In the genomic region with DNA sequence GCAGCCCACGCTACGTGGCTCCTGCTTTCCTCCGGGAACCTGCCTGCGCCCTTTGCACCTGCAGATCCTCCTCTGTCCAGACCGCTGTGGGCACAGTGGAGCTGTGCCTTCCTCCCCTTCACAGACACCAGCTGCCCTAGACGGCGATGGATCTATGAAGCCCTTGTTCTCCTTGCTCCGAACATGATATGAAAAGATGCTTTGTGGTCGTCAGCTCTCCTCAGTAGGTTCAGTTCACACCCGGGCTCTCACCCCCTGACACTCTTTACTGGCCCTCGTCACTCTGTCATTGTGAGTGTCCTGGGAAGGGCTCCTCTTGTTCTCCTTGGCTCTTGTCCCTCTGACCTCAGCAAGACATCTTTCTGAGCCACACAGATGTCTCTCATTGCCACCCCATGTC, we compare ENCODE assay signal across 2 cellular contexts.
TF ChIP-seq lines count a peak whose summit lies in the region.

No MANE protein-coding gene starts in this region.

TF ChIP-seq in SK-N-SH, 30 proteins besides CTCF, POLR2A, EP300 and RAD21:
- TF ChIP-seq, protein P1, sequence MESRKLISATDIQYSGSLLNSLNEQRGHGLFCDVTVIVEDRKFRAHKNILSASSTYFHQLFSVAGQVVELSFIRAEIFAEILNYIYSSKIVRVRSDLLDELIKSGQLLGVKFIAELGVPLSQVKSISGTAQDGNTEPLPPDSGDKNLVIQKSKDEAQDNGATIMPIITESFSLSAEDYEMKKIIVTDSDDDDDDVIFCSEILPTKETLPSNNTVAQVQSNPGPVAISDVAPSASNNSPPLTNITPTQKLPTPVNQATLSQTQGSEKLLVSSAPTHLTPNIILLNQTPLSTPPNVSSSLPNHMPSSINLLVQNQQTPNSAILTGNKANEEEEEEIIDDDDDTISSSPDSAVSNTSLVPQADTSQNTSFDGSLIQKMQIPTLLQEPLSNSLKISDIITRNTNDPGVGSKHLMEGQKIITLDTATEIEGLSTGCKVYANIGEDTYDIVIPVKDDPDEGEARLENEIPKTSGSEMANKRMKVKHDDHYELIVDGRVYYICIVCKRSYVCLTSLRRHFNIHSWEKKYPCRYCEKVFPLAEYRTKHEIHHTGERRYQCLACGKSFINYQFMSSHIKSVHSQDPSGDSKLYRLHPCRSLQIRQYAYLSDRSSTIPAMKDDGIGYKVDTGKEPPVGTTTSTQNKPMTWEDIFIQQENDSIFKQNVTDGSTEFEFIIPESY (IDR thresholded peaks at IDR 0.05; ENCODE audit: borderline replicate concordance, low read depth) = no peak
- TF ChIP-seq JUND (IDR thresholded peaks at IDR 0.05) (no peak), SIN3A (IDR thresholded peaks at IDR 0.05; ENCODE audit: borderline replicate concordance, low read depth, low read length) (no peak), MXI1 (IDR thresholded peaks at IDR 0.05; ENCODE audit: low read depth, low read length) (no peak), NFIC (IDR thresholded peaks at IDR 0.05; ENCODE audit: borderline replicate concordance) (no peak), GATA2 (CRISPR knock-in tag; IDR thresholded peaks at IDR 0.05) (no peak), RXRA (IDR thresholded peaks at IDR 0.05; ENCODE audit: borderline replicate concordance, low read depth) (no peak), TEAD4 (IDR thresholded peaks at IDR 0.05; ENCODE audit: borderline replicate concordance, insufficient read depth) (no peak), EZH2phosphoT487 (IDR thresholded peaks at IDR 0.05; ENCODE audit: borderline replicate concordance, low read depth) (no peak), GABPA (IDR thresholded peaks at IDR 0.05; ENCODE audit: low read depth) (no peak), RFX5 (IDR thresholded peaks at IDR 0.05; ENCODE audit: low read length) (no peak), RCOR1 (IDR thresholded peaks at IDR 0.05; ENCODE audit: low read length) (no peak), CHD2 (IDR thresholded peaks at IDR 0.05; ENCODE audit: low read length, partially characterized antibody) (no peak), FOXJ3 (CRISPR knock-in tag; IDR thresholded peaks at IDR 0.05) (no peak), POLR2AphosphoS5 (IDR thresholded peaks at IDR 0.05; ENCODE audit: low read depth, low read length) (no peak)
- TF ChIP-seq, protein P2, sequence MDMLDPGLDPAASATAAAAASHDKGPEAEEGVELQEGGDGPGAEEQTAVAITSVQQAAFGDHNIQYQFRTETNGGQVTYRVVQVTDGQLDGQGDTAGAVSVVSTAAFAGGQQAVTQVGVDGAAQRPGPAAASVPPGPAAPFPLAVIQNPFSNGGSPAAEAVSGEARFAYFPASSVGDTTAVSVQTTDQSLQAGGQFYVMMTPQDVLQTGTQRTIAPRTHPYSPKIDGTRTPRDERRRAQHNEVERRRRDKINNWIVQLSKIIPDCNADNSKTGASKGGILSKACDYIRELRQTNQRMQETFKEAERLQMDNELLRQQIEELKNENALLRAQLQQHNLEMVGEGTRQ (IDR thresholded peaks at IDR 0.05; ENCODE audit: borderline replicate concordance, low read depth, low read length) = no peak
- TF ChIP-seq, protein P3, sequence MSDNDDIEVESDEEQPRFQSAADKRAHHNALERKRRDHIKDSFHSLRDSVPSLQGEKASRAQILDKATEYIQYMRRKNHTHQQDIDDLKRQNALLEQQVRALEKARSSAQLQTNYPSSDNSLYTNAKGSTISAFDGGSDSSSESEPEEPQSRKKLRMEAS (IDR thresholded peaks at IDR 0.05; ENCODE audit: low read depth) = no peak
- TF ChIP-seq, protein P4, sequence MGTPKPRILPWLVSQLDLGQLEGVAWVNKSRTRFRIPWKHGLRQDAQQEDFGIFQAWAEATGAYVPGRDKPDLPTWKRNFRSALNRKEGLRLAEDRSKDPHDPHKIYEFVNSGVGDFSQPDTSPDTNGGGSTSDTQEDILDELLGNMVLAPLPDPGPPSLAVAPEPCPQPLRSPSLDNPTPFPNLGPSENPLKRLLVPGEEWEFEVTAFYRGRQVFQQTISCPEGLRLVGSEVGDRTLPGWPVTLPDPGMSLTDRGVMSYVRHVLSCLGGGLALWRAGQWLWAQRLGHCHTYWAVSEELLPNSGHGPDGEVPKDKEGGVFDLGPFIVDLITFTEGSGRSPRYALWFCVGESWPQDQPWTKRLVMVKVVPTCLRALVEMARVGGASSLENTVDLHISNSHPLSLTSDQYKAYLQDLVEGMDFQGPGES (IDR thresholded peaks at IDR 0.05; ENCODE audit: low read depth, low read length) = no peak
- TF ChIP-seq, protein P5, sequence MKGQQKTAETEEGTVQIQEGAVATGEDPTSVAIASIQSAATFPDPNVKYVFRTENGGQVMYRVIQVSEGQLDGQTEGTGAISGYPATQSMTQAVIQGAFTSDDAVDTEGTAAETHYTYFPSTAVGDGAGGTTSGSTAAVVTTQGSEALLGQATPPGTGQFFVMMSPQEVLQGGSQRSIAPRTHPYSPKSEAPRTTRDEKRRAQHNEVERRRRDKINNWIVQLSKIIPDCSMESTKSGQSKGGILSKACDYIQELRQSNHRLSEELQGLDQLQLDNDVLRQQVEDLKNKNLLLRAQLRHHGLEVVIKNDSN (IDR thresholded peaks at IDR 0.05; ENCODE audit: borderline replicate concordance, low read depth) = no peak
- TF ChIP-seq, protein P6, sequence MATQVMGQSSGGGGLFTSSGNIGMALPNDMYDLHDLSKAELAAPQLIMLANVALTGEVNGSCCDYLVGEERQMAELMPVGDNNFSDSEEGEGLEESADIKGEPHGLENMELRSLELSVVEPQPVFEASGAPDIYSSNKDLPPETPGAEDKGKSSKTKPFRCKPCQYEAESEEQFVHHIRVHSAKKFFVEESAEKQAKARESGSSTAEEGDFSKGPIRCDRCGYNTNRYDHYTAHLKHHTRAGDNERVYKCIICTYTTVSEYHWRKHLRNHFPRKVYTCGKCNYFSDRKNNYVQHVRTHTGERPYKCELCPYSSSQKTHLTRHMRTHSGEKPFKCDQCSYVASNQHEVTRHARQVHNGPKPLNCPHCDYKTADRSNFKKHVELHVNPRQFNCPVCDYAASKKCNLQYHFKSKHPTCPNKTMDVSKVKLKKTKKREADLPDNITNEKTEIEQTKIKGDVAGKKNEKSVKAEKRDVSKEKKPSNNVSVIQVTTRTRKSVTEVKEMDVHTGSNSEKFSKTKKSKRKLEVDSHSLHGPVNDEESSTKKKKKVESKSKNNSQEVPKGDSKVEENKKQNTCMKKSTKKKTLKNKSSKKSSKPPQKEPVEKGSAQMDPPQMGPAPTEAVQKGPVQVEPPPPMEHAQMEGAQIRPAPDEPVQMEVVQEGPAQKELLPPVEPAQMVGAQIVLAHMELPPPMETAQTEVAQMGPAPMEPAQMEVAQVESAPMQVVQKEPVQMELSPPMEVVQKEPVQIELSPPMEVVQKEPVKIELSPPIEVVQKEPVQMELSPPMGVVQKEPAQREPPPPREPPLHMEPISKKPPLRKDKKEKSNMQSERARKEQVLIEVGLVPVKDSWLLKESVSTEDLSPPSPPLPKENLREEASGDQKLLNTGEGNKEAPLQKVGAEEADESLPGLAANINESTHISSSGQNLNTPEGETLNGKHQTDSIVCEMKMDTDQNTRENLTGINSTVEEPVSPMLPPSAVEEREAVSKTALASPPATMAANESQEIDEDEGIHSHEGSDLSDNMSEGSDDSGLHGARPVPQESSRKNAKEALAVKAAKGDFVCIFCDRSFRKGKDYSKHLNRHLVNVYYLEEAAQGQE (IDR thresholded peaks at IDR 0.05; ENCODE audit: low read depth, low read length) = no peak

TF ChIP-seq in SK-N-SH treated with all-trans-retinoic acid at 6 μM for 48 hours, 23 proteins besides CTCF, POLR2A, EP300 and RAD21 (continued from another document):
- TF ChIP-seq ZNF8 (CRISPR knock-in tag; IDR thresholded peaks at IDR 0.05) (no peak), ZNF70 (CRISPR knock-in tag; IDR thresholded peaks at IDR 0.05) (no peak), ISL1 (CRISPR knock-in tag; IDR thresholded peaks at IDR 0.05) (no peak), ZFP3 (CRISPR knock-in tag; IDR thresholded peaks at IDR 0.05) (no peak), ZC3H10 (CRISPR knock-in tag; IDR thresholded peaks at IDR 0.05) (no peak), ARNTL (CRISPR knock-in tag; IDR thresholded peaks at IDR 0.05; ENCODE audit: borderline replicate concordance, low read depth) (no peak), TOX (CRISPR knock-in tag; IDR thresholded peaks at IDR 0.05; ENCODE audit: borderline replicate concordance) (no peak), PPARA (CRISPR knock-in tag; IDR thresholded peaks at IDR 0.05; ENCODE audit: borderline replicate concordance) (no peak), BACH2 (CRISPR knock-in tag; IDR thresholded peaks at IDR 0.05; ENCODE audit: borderline replicate concordance) (no peak), TCF4 (CRISPR knock-in tag; IDR thresholded peaks at IDR 0.05; ENCODE audit: borderline replicate concordance) (no peak), SNAI2 (CRISPR knock-in tag; IDR thresholded peaks at IDR 0.05) (no peak), ZFP30 (CRISPR knock-in tag; IDR thresholded peaks at IDR 0.05) (no peak)
- TF ChIP-seq, protein P7, sequence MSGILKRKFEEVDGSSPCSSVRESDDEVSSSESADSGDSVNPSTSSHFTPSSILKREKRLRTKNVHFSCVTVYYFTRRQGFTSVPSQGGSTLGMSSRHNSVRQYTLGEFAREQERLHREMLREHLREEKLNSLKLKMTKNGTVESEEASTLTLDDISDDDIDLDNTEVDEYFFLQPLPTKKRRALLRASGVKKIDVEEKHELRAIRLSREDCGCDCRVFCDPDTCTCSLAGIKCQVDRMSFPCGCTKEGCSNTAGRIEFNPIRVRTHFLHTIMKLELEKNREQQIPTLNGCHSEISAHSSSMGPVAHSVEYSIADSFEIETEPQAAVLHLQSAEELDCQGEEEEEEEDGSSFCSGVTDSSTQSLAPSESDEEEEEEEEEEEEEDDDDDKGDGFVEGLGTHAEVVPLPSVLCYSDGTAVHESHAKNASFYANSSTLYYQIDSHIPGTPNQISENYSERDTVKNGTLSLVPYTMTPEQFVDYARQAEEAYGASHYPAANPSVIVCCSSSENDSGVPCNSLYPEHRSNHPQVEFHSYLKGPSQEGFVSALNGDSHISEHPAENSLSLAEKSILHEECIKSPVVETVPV (CRISPR knock-in tag; IDR thresholded peaks at IDR 0.05) = no peak
- TF ChIP-seq, protein P8, sequence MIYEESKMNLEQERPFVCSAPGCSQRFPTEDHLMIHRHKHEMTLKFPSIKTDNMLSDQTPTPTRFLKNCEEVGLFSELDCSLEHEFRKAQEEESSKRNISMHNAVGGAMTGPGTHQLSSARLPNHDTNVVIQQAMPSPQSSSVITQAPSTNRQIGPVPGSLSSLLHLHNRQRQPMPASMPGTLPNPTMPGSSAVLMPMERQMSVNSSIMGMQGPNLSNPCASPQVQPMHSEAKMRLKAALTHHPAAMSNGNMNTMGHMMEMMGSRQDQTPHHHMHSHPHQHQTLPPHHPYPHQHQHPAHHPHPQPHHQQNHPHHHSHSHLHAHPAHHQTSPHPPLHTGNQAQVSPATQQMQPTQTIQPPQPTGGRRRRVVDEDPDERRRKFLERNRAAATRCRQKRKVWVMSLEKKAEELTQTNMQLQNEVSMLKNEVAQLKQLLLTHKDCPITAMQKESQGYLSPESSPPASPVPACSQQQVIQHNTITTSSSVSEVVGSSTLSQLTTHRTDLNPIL (CRISPR knock-in tag; IDR thresholded peaks at IDR 0.05; ENCODE audit: low read depth) = no peak
- TF ChIP-seq, protein P9, sequence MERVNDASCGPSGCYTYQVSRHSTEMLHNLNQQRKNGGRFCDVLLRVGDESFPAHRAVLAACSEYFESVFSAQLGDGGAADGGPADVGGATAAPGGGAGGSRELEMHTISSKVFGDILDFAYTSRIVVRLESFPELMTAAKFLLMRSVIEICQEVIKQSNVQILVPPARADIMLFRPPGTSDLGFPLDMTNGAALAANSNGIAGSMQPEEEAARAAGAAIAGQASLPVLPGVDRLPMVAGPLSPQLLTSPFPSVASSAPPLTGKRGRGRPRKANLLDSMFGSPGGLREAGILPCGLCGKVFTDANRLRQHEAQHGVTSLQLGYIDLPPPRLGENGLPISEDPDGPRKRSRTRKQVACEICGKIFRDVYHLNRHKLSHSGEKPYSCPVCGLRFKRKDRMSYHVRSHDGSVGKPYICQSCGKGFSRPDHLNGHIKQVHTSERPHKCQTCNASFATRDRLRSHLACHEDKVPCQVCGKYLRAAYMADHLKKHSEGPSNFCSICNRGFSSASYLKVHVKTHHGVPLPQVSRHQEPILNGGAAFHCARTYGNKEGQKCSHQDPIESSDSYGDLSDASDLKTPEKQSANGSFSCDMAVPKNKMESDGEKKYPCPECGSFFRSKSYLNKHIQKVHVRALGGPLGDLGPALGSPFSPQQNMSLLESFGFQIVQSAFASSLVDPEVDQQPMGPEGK (CRISPR knock-in tag; IDR thresholded peaks at IDR 0.05; ENCODE audit: borderline replicate concordance) = no peak
- TF ChIP-seq, protein P10, sequence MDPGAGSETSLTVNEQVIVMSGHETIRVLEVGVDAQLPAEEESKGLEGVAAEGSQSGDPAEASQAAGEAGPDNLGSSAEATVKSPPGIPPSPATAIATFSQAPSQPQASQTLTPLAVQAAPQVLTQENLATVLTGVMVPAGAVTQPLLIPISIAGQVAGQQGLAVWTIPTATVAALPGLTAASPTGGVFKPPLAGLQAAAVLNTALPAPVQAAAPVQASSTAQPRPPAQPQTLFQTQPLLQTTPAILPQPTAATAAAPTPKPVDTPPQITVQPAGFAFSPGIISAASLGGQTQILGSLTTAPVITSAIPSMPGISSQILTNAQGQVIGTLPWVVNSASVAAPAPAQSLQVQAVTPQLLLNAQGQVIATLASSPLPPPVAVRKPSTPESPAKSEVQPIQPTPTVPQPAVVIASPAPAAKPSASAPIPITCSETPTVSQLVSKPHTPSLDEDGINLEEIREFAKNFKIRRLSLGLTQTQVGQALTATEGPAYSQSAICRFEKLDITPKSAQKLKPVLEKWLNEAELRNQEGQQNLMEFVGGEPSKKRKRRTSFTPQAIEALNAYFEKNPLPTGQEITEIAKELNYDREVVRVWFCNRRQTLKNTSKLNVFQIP (CRISPR knock-in tag; IDR thresholded peaks at IDR 0.05; ENCODE audit: borderline replicate concordance, low read depth) = no peak
